ENCODE assay signal across 7 cellular contexts in genomic region chr18:70288171-70288850, GRCh38. TPM values are rescaled to one million over a fixed set of nuclear protein-coding genes. Genes with fewer than 3 reads are reported as not detected.
A peak's percentile ranks its signal among the peaks of the same experiment; 100 is the strongest.
DNase-seq lines count a peak whose midpoint lies in the region; ATAC-seq, FAIRE-seq and TF ChIP-seq lines count a peak whose summit lies in the region.

No MANE protein-coding gene starts in this region.

- peaks cover 27% of the 10 kb centered on the region for H3K79me2 ChIP-seq in GM12878 (ENCODE audit: control insufficient read depth, insufficient read depth, low read length)

- H3K27me3 ChIP-seq in GM12878 (replicated peaks in 1 of 2; ENCODE audit: control insufficient read depth in 2 of 2, insufficient read depth in 2 of 2, low read length in 1 of 2) (no peaks in the 10 kb centered on the region; a peak in 1 of 4 replicates), small intestine (ENCODE audit: control insufficient read depth in 2 of 2, insufficient read depth in 2 of 2, low read length in 2 of 2) (no peaks in the 10 kb centered on the region)

- POLR2A ChIA-PET in GM12878 (lab: Charles Lee), result no interaction called here

- H3K4me1 ChIP-seq in GM12878 (ENCODE audit: control insufficient read depth, insufficient read depth, low read length) (peaks cover 5% of the 10 kb centered on the region), small intestine (ENCODE audit: control insufficient read depth in 2 of 2, insufficient read depth in 1 of 2, low read depth in 1 of 2, low read length in 1 of 2) (peaks cover 4 to 6% of the 10 kb centered on the region in 2 donors)

- H3K4me2 ChIP-seq in GM12878 (ENCODE audit: control insufficient read depth, insufficient read depth), result peak overlapping the region; percentile 66

- H3K9me3 ChIP-seq in GM12878 (replicated peaks; ENCODE audit: control insufficient read depth, insufficient read depth, low read length) (no peaks in the 10 kb centered on the region), small intestine (ENCODE audit: control insufficient read depth, low read depth) (no peaks in the 10 kb centered on the region)

- peaks cover 4% of the 10 kb centered on the region; the same call in 1 of the 2 replicates for H4K20me1 ChIP-seq in GM12878 (ENCODE audit: control insufficient read depth, insufficient read depth)

- no peak for TF ChIP-seq EP300 in GM12878 (IDR thresholded peaks at IDR 0.05; ENCODE audit: borderline replicate concordance in 1 of 2, control insufficient read depth in 1 of 2, low read depth in 2 of 2, low read length in 2 of 2)

- H3K36me3 ChIP-seq in GM12878 (ENCODE audit: control insufficient read depth in 2 of 2, insufficient read depth in 2 of 2, low read length in 1 of 2) (no peaks in the 10 kb centered on the region), small intestine (ENCODE audit: control insufficient read depth in 2 of 2, insufficient read depth in 2 of 2, low read length in 2 of 2) (no peaks in the 10 kb centered on the region)

- H3K27ac ChIP-seq in GM12878 (ENCODE audit: control insufficient read depth, insufficient read depth) (no peak overlapping the region), small intestine (ENCODE audit: low read depth in 1 of 2, low read length in 1 of 2) (peak overlapping the region; percentile 70 to 71)

- no peak for TF ChIP-seq CTCF in GM12878 (IDR thresholded peaks at IDR 0.05 in 2 of 3, conservative IDR thresholded peaks at IDR 0.05 in 1 of 3; ENCODE audit: control insufficient read depth in 2 of 3, extremely low read depth in 1 of 3, insufficient read depth in 1 of 3, low read depth in 3 of 3, low read length in 3 of 3)

- ATAC-seq in GM21423 (IDR thresholded peaks at IDR 0.05; ENCODE audit: unreplicated experiment), result peak; percentile 26
- peak; percentile 2; the same call in 1 of the 3 replicates for ATAC-seq in GM12878

- H3K4me3 ChIP-seq in GM08714 (ENCODE audit: low read length), result peak overlapping the region; percentile 61
- H3K4me3 ChIP-seq in GM12878, result peak overlapping the region; percentile 50; the same call in 1 of the 2 replicates
- peak overlapping the region; percentile 80 to 91 for H3K4me3 ChIP-seq in small intestine (ENCODE audit: low read depth in 1 of 2, low read length in 2 of 2)

- FAIRE-seq in GM12878 (lab: Jason Lieb, UNC) (no peak), small intestine (lab: Jason Lieb, UNC) (no peak)

- RAD21 ChIA-PET in GM12878 (lab: Charles Lee; ENCODE audit: unreplicated experiment), result no interaction called here

- intact Hi-C loops in GM12878 (cut with micrococcal nuclease; ENCODE audit: unreplicated experiment), result loop anchor here (5.0 kb wide), 1 partner anchor 144 kb away; no protein-coding TSS in a partner anchor

- no TSS peak for BruUV-seq in GM12878 (replicated peaks; lab: Mats Ljungman, UMichigan)

- in situ Hi-C loops in GM12878 (cut with MboI), result no loop called here

- TF ChIP-seq RAD21 in GM12878 (IDR thresholded peaks at IDR 0.05; ENCODE audit: insufficient read depth, low read depth, low read length), result no peak

- H2AFZ ChIP-seq in GM12878 (ENCODE audit: control insufficient read depth, low read depth, low read length), result peak overlapping the region; percentile 19

- 8% methylated on average over 31 of the region's 50 CpGs for WGBS in GM12878 (ENCODE audit: insufficient coverage, insufficient replicate concordance, low lambda C conversion rate, missing lambda C conversion rate)
- 2 to 5% (median 3%) methylated on average over 27 to 49 of the region's 50 CpGs for WGBS in small intestine, 3 donors

- CTCF ChIA-PET in GM12878 (lab: Yijun Ruan, JAX), result no interaction called here

- no peak for TF ChIP-seq POLR2A in GM12878 (IDR thresholded peaks at IDR 0.05; ENCODE audit: low read depth, low read length)

- DNase-seq in HT-29 (ENCODE audit: low spot score) (peak; percentile 19), GM12878 (ENCODE audit: low read depth, low spot score) (no peak), iPS-NIHi7 (ENCODE audit: extremely low spot score) (peak; percentile 67), small intestine (peak; percentile 53), HK-2 (ENCODE audit: unreplicated experiment) (no peak)

- H3K9ac ChIP-seq in GM12878 (ENCODE audit: control insufficient read depth, insufficient read depth, low read length), result peak overlapping the region; percentile 61; the same call in 1 of the 2 replicates

- SMC1A ChIA-PET in GM12878 (lab: Charles Lee; ENCODE audit: uncharacterized antibody, unreplicated experiment), result no interaction called here

TF ChIP-seq in GM12878, 131 proteins besides CTCF, POLR2A, EP300 and RAD21:
- 0 out of 2 replicates have a peak, but pooled peaks have one; percentile 26 for TF ChIP-seq EED (IDR thresholded peaks at IDR 0.05; ENCODE audit: low read depth)
- TF ChIP-seq SMARCA5 (IDR thresholded peaks at IDR 0.05), result no peak

RNA-seq across cellular contexts. Expression of gene SOCS6, which starts 0.5 kb away (rescaled TPM):
- 18.0 and 21.1 TPM in 2 replicates for total RNA-seq in HT-29 (2014; rRNA removed; shearing (Covaris generic))
- 5.6 and 7.5 TPM in 2 replicates for total RNA-seq in GM12878 (2013; cell fraction: nucleolus; rRNA removed)
- total RNA-seq in GM12878 (2014; rRNA removed) (3.8 and 5.0 TPM in 2 replicates), GM12878 (2014; rRNA removed; fragmentation: Illumina TruSeq; extraction: Trizol) (5.7 TPM in 2 replicates), GM12878 (2021) (6.1 and 6.5 TPM in 2 replicates)
- 2.4 TPM for polyA plus RNA-seq in GM12878 (2011; ENCODE audit: low read depth)
- polyA plus RNA-seq in GM12878 (2011; rRNA removed) (2.4 and 2.5 TPM in 2 replicates), GM12878 (2014; fragmentation: Illumina TruSeq; extraction: Trizol) (4.3 and 5.3 TPM in 2 replicates), GM12878 (2014; fragmentation: Nextera tagmentation; extraction: Ambion mirVana) (1 to 10 TPM; 1.6 to 1.8 TPM), GM12878 (2014; rRNA removed) (3.2 and 3.5 TPM in 2 replicates), GM12878 (2016; fragmentation: Nextera tagmentation; extraction: Ambion mirVana) (1 to 10 TPM; 4.4 to 5.3 TPM), small intestine (10 to 100 TPM; 10.3 to 15.4 (median 10.9) TPM)
- polyA plus RNA-seq in GM12878 (2011; cell fraction: cytosol; rRNA removed), result 1.6 and 1.8 TPM in 2 replicates
- polyA plus RNA-seq in GM12878 (2011; cell fraction: nucleus; rRNA removed), result 2.3 and 2.8 TPM in 2 replicates
- polyA plus RNA-seq in GM12878 (2012), result 2.5 and 2.9 TPM in 2 replicates
- 5.6 and 6.3 TPM in 2 replicates for polyA minus RNA-seq in GM12878 (2011; rRNA and poly(A)+ RNA removed)
- polyA minus RNA-seq in GM12878 (2011; cell fraction: cytosol; rRNA and poly(A)+ RNA removed), result 0.80 and 2.2 TPM in 2 replicates
- polyA minus RNA-seq in GM12878 (2011; cell fraction: nucleus; rRNA and poly(A)+ RNA removed), result 2.2 and 3.3 TPM in 2 replicates

Comparison
In these comparisons a context has a peak if more than half of its experiments do, and no peak if none do; other contexts are left out.
1. DNase-seq: peak in HT-29 (single experiment), iPS-NIHi7 (single experiment) and small intestine (single experiment); none in GM12878 (single experiment) and HK-2 (single experiment).
2. Peak in every context shown above with its lines, with median percentiles within 50 percentile points of each other: H3K4me3 ChIP-seq.